ENCODE assay signal across 10 cellular contexts in genomic region chr6:89239338-89239737, GRCh38. TPM values are rescaled to one million over a fixed set of nuclear protein-coding genes. Genes with fewer than 3 reads are reported as not detected.
DNase-seq lines count a peak whose midpoint lies in the region; ATAC-seq and TF ChIP-seq lines count a peak whose summit lies in the region.
"Had no signal": no experiment of that assay in that cellular context is flagged by ENCODE, and none has a peak within 500 bp of the region (broad histone marks: within the 10 kb centered on the region; RNA-seq: fewer than 3 reads in every experiment).

No MANE protein-coding gene starts in this region.

- DNase-seq in activated T-cell treated with anti-CD3 and anti-CD28 coated beads, Interleukin-2, amount 50 U/mL, for 48 hours = peak; percentile 36 to 45
- DNase-seq in activated T-cell treated with anti-CD3 and anti-CD28 coated beads for 4 hours (no peak), astrocyte of the spinal cord (ENCODE audit: low read depth, low spot score) (no peak), psoas muscle (no peak), midbrain (lab: John Stamatoyannopoulos, UW) (no peak), AG20443 (ENCODE audit: low spot score) (no peak)
- peak; percentile 80 for DNase-seq in Jurkat, Clone E6-1 (ENCODE audit: low read depth, low spot score)
- DNase-seq: naive B cell, uterus had no signal

- no peaks in the 10 kb centered on the region for H3K27me3 ChIP-seq in psoas muscle (ENCODE audit: insufficient read depth in 3 of 3, low read length in 2 of 3)
- H3K27me3 ChIP-seq: uterus had no signal

- no peaks in the 10 kb centered on the region for H3K36me3 ChIP-seq in psoas muscle (ENCODE audit: insufficient read depth in 1 of 2, low read depth in 1 of 2)
- H3K36me3 ChIP-seq: uterus had no signal

- intact Hi-C loops in psoas muscle (cut with DNase I) = no loop called here

- WGBS in psoas muscle, 3 donors = 84 to 88% (median 86%) methylated on average over 3 of the region's 3 CpGs

- H3K9me3 ChIP-seq in psoas muscle = no peaks in the 10 kb centered on the region
- H3K9me3 ChIP-seq: uterus had no signal

- no peak overlapping the region for H3K4me3 ChIP-seq in Jurkat, Clone E6-1 (ENCODE audit: low read length)
- no peak overlapping the region for H3K4me3 ChIP-seq in astrocyte of the spinal cord (ENCODE audit: low read depth, low read length)
- no peak overlapping the region for H3K4me3 ChIP-seq in psoas muscle
- H3K4me3 ChIP-seq: uterus had no signal

- TF ChIP-seq CTCF in astrocyte of the spinal cord (IDR thresholded peaks at IDR 0.05; ENCODE audit: low read depth, low read length) = peak; percentile 46
- TF ChIP-seq CTCF in psoas muscle (IDR thresholded peaks at IDR 0.05) = peak; percentile 23

- in situ Hi-C loops in astrocyte of the spinal cord (cut with HindIII; ENCODE audit: low sequenced_read_pairs) = no loop called here

- H3K4me1 ChIP-seq in psoas muscle = peaks cover 3% of the 10 kb centered on the region
- H3K4me1 ChIP-seq: uterus had no signal

- no peak overlapping the region for H3K27ac ChIP-seq in psoas muscle
- H3K27ac ChIP-seq: uterus had no signal

- ATAC-seq in psoas muscle (no peak), HG03139 (IDR thresholded peaks at IDR 0.05; ENCODE audit: unreplicated experiment) (no peak)

RNA-seq across cellular contexts. Expression of gene GABRR1, which starts 22.2 kb away (rescaled TPM):
- not detected for polyA plus RNA-seq in Jurkat, Clone E6-1 (2012; ENCODE audit: insufficient read depth, insufficient read length)
- total RNA-seq in psoas muscle = under 1 TPM in 2 of 4 donors, not detected in 2; 0.15 TPM
- under 1 TPM in 2 of 3 donors, not detected in 1; 0.04 to 0.05 TPM for polyA plus RNA-seq in psoas muscle

Comparison
In these comparisons a context has a peak if more than half of its experiments do, and no peak if none do; other contexts are left out.
1. DNase-seq: peak in activated T-cell treated with anti-CD3 and anti-CD28 coated beads, Interleukin-2, amount 50 U/mL, for 48 hours (2 of 2) and Jurkat, Clone E6-1 (single experiment); none in activated T-cell treated with anti-CD3 and anti-CD28 coated beads for 4 hours (single experiment), astrocyte of the spinal cord (single experiment), psoas muscle (0 of 2), midbrain (single experiment) and AG20443 (single experiment).